ENCODE assay signal across 8 cellular contexts in genomic region chr9:123998970-123999621, GRCh38. TPM values are rescaled to one million over a fixed set of nuclear protein-coding genes. Genes with fewer than 3 reads are reported as not detected.
DNase-seq lines count a peak whose midpoint lies in the region; TF ChIP-seq lines count a peak whose summit lies in the region.

No MANE protein-coding gene starts in this region.

- H3K27ac ChIP-seq in fibroblast of lung (ENCODE audit: insufficient read depth, low read length) = no peak overlapping the region
- H3K27ac ChIP-seq in skeletal muscle tissue (ENCODE audit: low read depth, low read length) = no peak overlapping the region
- no peak overlapping the region for H3K27ac ChIP-seq in colonic mucosa

- H3K79me2 ChIP-seq in fibroblast of lung (ENCODE audit: control insufficient read depth, insufficient read depth, low read length) = no peaks in the 10 kb centered on the region

- H2AFZ ChIP-seq in fibroblast of lung (ENCODE audit: low read length) = no peak overlapping the region

- no peak for TF ChIP-seq CTCF in fibroblast of lung (conservative IDR thresholded peaks at IDR 0.05 in 1 of 2, IDR thresholded peaks at IDR 0.05 in 1 of 2; ENCODE audit: low read depth in 1 of 2, low read length in 2 of 2)
- TF ChIP-seq CTCF in colonic mucosa (IDR thresholded peaks at IDR 0.05) = no peak

- H4K20me1 ChIP-seq in fibroblast of lung (ENCODE audit: control insufficient read depth, extremely low read depth, insufficient read depth, low read length) = no peaks in the 10 kb centered on the region

- peaks cover 66% of the 10 kb centered on the region for H3K27me3 ChIP-seq in fibroblast of lung (ENCODE audit: control insufficient read depth, insufficient read depth, low read length)
- H3K27me3 ChIP-seq in skeletal muscle tissue (ENCODE audit: control insufficient read depth in 3 of 3, insufficient read depth in 3 of 3, low read length in 3 of 3) = peaks cover 77 to 85% (median 84%) of the 10 kb centered on the region in 3 donors
- peaks cover 81% of the 10 kb centered on the region for H3K27me3 ChIP-seq in colonic mucosa

- H3K4me3 ChIP-seq in fibroblast of lung (replicated peaks in 1 of 4; ENCODE audit: control extremely low read depth in 1 of 4, insufficient read depth in 1 of 4, low read depth in 3 of 4, low read length in 4 of 4) = peak overlapping the region in 1 of 4 experiments; percentile 7
- H3K4me3 ChIP-seq in skeletal muscle tissue (ENCODE audit: low read length in 3 of 3) = peak overlapping the region in 2 of 3 donors; percentile 58 to 60
- no peak overlapping the region for H3K4me3 ChIP-seq in colonic mucosa

- H3K36me3 ChIP-seq in fibroblast of lung (ENCODE audit: control insufficient read depth, insufficient read depth, low read length) (no peaks in the 10 kb centered on the region), skeletal muscle tissue (ENCODE audit: control insufficient read depth in 3 of 3, insufficient read depth in 3 of 3, low read length in 3 of 3) (no peaks in the 10 kb centered on the region), colonic mucosa (no peaks in the 10 kb centered on the region)

- intact Hi-C loops in colonic mucosa (cut with DNase I) = no loop called here

- no peak overlapping the region for H3K9ac ChIP-seq in fibroblast of lung (ENCODE audit: insufficient read depth, low read length)
- H3K9ac ChIP-seq in skeletal muscle tissue (ENCODE audit: low read depth in 1 of 3, low read length in 3 of 3) = no peak overlapping the region
- H3K9ac ChIP-seq in colonic mucosa (ENCODE audit: low read depth in 2 of 2, low read length in 2 of 2) = no peak overlapping the region

- H3K4me1 ChIP-seq in fibroblast of lung (ENCODE audit: control insufficient read depth, extremely low read depth, insufficient read depth, low read length) = no peaks in the 10 kb centered on the region
- peaks cover 5 to 21% (median 10%) of the 10 kb centered on the region in 3 donors for H3K4me1 ChIP-seq in skeletal muscle tissue (ENCODE audit: control insufficient read depth in 3 of 3, insufficient read depth in 3 of 3, low read length in 3 of 3)
- no peaks in the 10 kb centered on the region for H3K4me1 ChIP-seq in colonic mucosa

- DNase-seq in NCI-H2171 treated with DMSO at 0.1 percent for 48 hours (lab: John Stamatoyannopoulos, UW) = peak; percentile 10
- no peak for DNase-seq in NCI-H2171 (lab: John Stamatoyannopoulos, UW)
- DNase-seq in NCI-H524 (lab: John Stamatoyannopoulos, UW) = peak; percentile 18 to 57
- no peak for DNase-seq in fibroblast of lung (ENCODE audit: low read depth in 2 of 2)
- no peak for DNase-seq in colonic mucosa
- DNase-seq in GOT3 (lab: John Stamatoyannopoulos, UW) = no peak
- DNase-seq in cortex of kidney (lab: John Stamatoyannopoulos, UW) = no peak

- H3K9me3 ChIP-seq in fibroblast of lung (ENCODE audit: control insufficient read depth, insufficient read depth, low read depth, low read length) (no peaks in the 10 kb centered on the region), skeletal muscle tissue (ENCODE audit: control insufficient read depth in 3 of 3, low read length in 3 of 3) (no peaks in the 10 kb centered on the region), colonic mucosa (no peaks in the 10 kb centered on the region)

- peak overlapping the region; percentile 59 for H3K4me2 ChIP-seq in fibroblast of lung (ENCODE audit: extremely low read depth, insufficient read depth, low read length)

RNA-seq across cellular contexts. Expression of gene LHX2, which starts 12.5 kb away (rescaled TPM):
- total RNA-seq in fibroblast of lung (not detected in 2 replicates), skeletal muscle tissue (under 0.01 TPM), colonic mucosa (under 1 TPM in 1 of 2 donors, not detected in 1; 0.10 TPM)
- 0.02 TPM in 1 of 2 replicates, not detected in the other for polyA plus RNA-seq in fibroblast of lung
- polyA plus RNA-seq in fibroblast of lung (2012) = not detected in 2 replicates
- not detected in 2 replicates for polyA minus RNA-seq in fibroblast of lung (ENCODE audit: low replicate concordance)

Comparison
In these comparisons a context has a peak if more than half of its experiments do, and no peak if none do; other contexts are left out.
1. DNase-seq: peak in NCI-H2171 treated with DMSO at 0.1 percent for 48 hours (single experiment) and NCI-H524 (2 of 2); none in NCI-H2171 (single experiment), fibroblast of lung (0 of 2), colonic mucosa (single experiment), GOT3 (single experiment) and cortex of kidney (single experiment).